ENCODE assay signal across 1 cellular context in genomic region chr16:58511933-58512815, GRCh38.
TF ChIP-seq lines count a peak whose summit lies in the region.

No MANE protein-coding gene starts in this region.

TF ChIP-seq in GM12878, 131 proteins besides CTCF, POLR2A, EP300 and RAD21 (continued from another document):
- TF ChIP-seq SIX5 (IDR thresholded peaks at IDR 0.05; ENCODE audit: low read depth, low read length, severe bottlenecking), result no peak
- no peak for TF ChIP-seq POLR2AphosphoS5 (IDR thresholded peaks at IDR 0.05; ENCODE audit: low read length)
- TF ChIP-seq MLLT1 (IDR thresholded peaks at IDR 0.05), result no peak
- no peak for TF ChIP-seq STAT1 (conservative IDR thresholded peaks at IDR 0.05)
- no peak for TF ChIP-seq PML (IDR thresholded peaks at IDR 0.05; ENCODE audit: low read length)
- TF ChIP-seq ELK1 (IDR thresholded peaks at IDR 0.05; ENCODE audit: low read depth, low read length), result no peak
- TF ChIP-seq RAD51 (IDR thresholded peaks at IDR 0.05), result no peak
- TF ChIP-seq MEF2A (IDR thresholded peaks at IDR 0.05; ENCODE audit: insufficient read depth, low read depth, low read length), result no peak
- TF ChIP-seq BHLHE40 (IDR thresholded peaks at IDR 0.05; ENCODE audit: borderline replicate concordance in 1 of 2, low read depth in 2 of 2, low read length in 1 of 2), result peak in 1 of 2 experiments; percentile 10; a peak in 1 of 4 replicates
- no peak for TF ChIP-seq ZNF207 (IDR thresholded peaks at IDR 0.05; ENCODE audit: borderline replicate concordance)
- no peak for TF ChIP-seq CREB1 (IDR thresholded peaks at IDR 0.05; ENCODE audit: low read depth)
- no peak for TF ChIP-seq E4F1 (IDR thresholded peaks at IDR 0.05; ENCODE audit: borderline replicate concordance, partially characterized antibody)
- no peak for TF ChIP-seq CBFB (IDR thresholded peaks at IDR 0.05; ENCODE audit: low read depth)
- no peak for TF ChIP-seq TCF3 (IDR thresholded peaks at IDR 0.05; ENCODE audit: borderline replicate concordance, insufficient read depth, low read depth, low read length)
- TF ChIP-seq HCFC1 (IDR thresholded peaks at IDR 0.05; ENCODE audit: low read length), result no peak
- TF ChIP-seq IRF3 (IDR thresholded peaks at IDR 0.05), result no peak
- TF ChIP-seq SREBF1 (IDR thresholded peaks at IDR 0.05; ENCODE audit: low read length), result no peak
- peak; percentile 61; the same call in 1 of the 2 replicates for TF ChIP-seq YY1 (IDR thresholded peaks at IDR 0.05; ENCODE audit: low read depth, low read length)
- TF ChIP-seq MEF2B (IDR thresholded peaks at IDR 0.05; ENCODE audit: partially characterized antibody, poor library complexity, severe bottlenecking), result peak; percentile 33
- no peak for TF ChIP-seq JUND (IDR thresholded peaks at IDR 0.05; ENCODE audit: low read depth, low read length)
- no peak for TF ChIP-seq YBX1 (IDR thresholded peaks at IDR 0.05)
- TF ChIP-seq PRDM15 (CRISPR knock-in tag; IDR thresholded peaks at IDR 0.05), result no peak
- no peak for TF ChIP-seq BCLAF1 (IDR thresholded peaks at IDR 0.05)
- no peak for TF ChIP-seq NRF1 (conservative IDR thresholded peaks at IDR 0.05; ENCODE audit: low read depth, low read length)
- no peak for TF ChIP-seq ZNF622 (IDR thresholded peaks at IDR 0.05)
- no peak for TF ChIP-seq NFXL1 (IDR thresholded peaks at IDR 0.05; ENCODE audit: borderline replicate concordance)
- no peak for TF ChIP-seq TBL1XR1 (IDR thresholded peaks at IDR 0.05; ENCODE audit: low read depth, low read length)
- no peak for TF ChIP-seq EGR1 (IDR thresholded peaks at IDR 0.05; ENCODE audit: borderline replicate concordance in 1 of 2, low read depth in 2 of 2, low read length in 2 of 2)
- TF ChIP-seq E2F8 (IDR thresholded peaks at IDR 0.05; ENCODE audit: low read depth, partially characterized antibody), result no peak
- TF ChIP-seq MYB (IDR thresholded peaks at IDR 0.05; ENCODE audit: borderline replicate concordance, low read depth, low read length), result no peak
- TF ChIP-seq ZZZ3 (IDR thresholded peaks at IDR 0.05; ENCODE audit: control insufficient read depth, insufficient read length, low read depth), result no peak
- 0 out of 2 replicates have a peak, but pooled peaks have one; percentile 27 for TF ChIP-seq ATF3 (IDR thresholded peaks at IDR 0.05; ENCODE audit: borderline replicate concordance, extremely low read depth, low read depth, low read length)
- TF ChIP-seq SUPT20H (IDR thresholded peaks at IDR 0.05; ENCODE audit: borderline replicate concordance, control insufficient read depth, low read depth, low read length), result no peak
- no peak for TF ChIP-seq NFYA (IDR thresholded peaks at IDR 0.05; ENCODE audit: borderline replicate concordance, low read depth, low read length)
- TF ChIP-seq IKZF1 (conservative IDR thresholded peaks at IDR 0.05), result no peak
- TF ChIP-seq TCF12 (IDR thresholded peaks at IDR 0.05; ENCODE audit: low read depth, low read length), result peak; percentile 78; the same call in 1 of the 2 replicates
- no peak for TF ChIP-seq ETV6 (conservative IDR thresholded peaks at IDR 0.05 in 1 of 2, IDR thresholded peaks at IDR 0.05 in 1 of 2; ENCODE audit: borderline replicate concordance in 1 of 2, low read depth in 1 of 2)
- no peak for TF ChIP-seq RELA (IDR thresholded peaks at IDR 0.05; ENCODE audit: borderline replicate concordance, partially characterized antibody)
- no peak for TF ChIP-seq PAX8 (IDR thresholded peaks at IDR 0.05)
- no peak for TF ChIP-seq BMI1 (IDR thresholded peaks at IDR 0.05; ENCODE audit: borderline replicate concordance)
- TF ChIP-seq SMARCA5 (IDR thresholded peaks at IDR 0.05), result peak; percentile 67; the same call in 1 of the 2 replicates
- TF ChIP-seq CHD2 (IDR thresholded peaks at IDR 0.05; ENCODE audit: borderline replicate concordance, low read depth, low read length), result peak; percentile 41; the same call in 1 of the 2 replicates
- TF ChIP-seq ZNF24 (IDR thresholded peaks at IDR 0.05), result no peak
- TF ChIP-seq E2F4 (IDR thresholded peaks at IDR 0.05; ENCODE audit: low read depth, low read length), result no peak
- TF ChIP-seq SMC3 (IDR thresholded peaks at IDR 0.05; ENCODE audit: borderline replicate concordance, low read length), result peak; percentile 77
- no peak for TF ChIP-seq SMAD1 (IDR thresholded peaks at IDR 0.05; ENCODE audit: low read depth, partially characterized antibody)
